Comparison of ENCODE assay signal across 8 cellular contexts in genomic region chr14:89954045-89955021, GRCh38. TPM values are rescaled to one million over a fixed set of nuclear protein-coding genes. Genes with fewer than 3 reads are reported as not detected.
A peak's percentile ranks its signal among the peaks of the same experiment; 100 is the strongest.
DNase-seq lines count a peak whose midpoint lies in the region; ATAC-seq and TF ChIP-seq lines count a peak whose summit lies in the region.

Gene EFCAB11, minus strand, starts transcription at chr14:89954730. Its CDS starts 70 bp downstream, at chr14:89954660.

- H3K27me3 Mint-ChIP-seq in CD14-positive monocyte (ENCODE audit: low read depth in 3 of 3), result peaks cover 0 to 3% (median 0%) of the 10 kb centered on the region in 3 donors
- no peaks in the 10 kb centered on the region for H3K27me3 Mint-ChIP-seq in dendritic cell treated with granulocyte-macrophage colony-stimulating factor and Interleukin-4, amounts not matched to agents 40 ng/mL and 50 ng/mL, for 4 days

- H3K27ac Mint-ChIP-seq in CD14-positive monocyte, result peak within 1 kb of the TSS; percentile 92 to 97 (median 96)
- H3K27ac Mint-ChIP-seq in dendritic cell treated with granulocyte-macrophage colony-stimulating factor and Interleukin-4, amounts not matched to agents 40 ng/mL and 50 ng/mL, for 4 days, result peak within 1 kb of the TSS; percentile 81

- H3K4me3 ChIP-seq in left lung, result peak within 1 kb of the TSS; percentile 71 to 76

- TF ChIP-seq CTCF in CD14-positive monocyte (IDR thresholded peaks at IDR 0.05) (no peak), left lung (IDR thresholded peaks at IDR 0.05) (no peak)

- DNase-seq in CD14-positive monocyte (ENCODE audit: low spot score), result peak; percentile 95
- DNase-seq in NCI-H748 (lab: John Stamatoyannopoulos, UW; ENCODE audit: unreplicated experiment), result peak; percentile 100
- DNase-seq in activated CD4-positive, alpha-beta T cell treated with anti-CD3 and anti-CD28 coated beads, Interleukin-2, amount 50 U/mL, for 4 hours, result peak; percentile 91 to 92
- peak; percentile 95 to 97 for DNase-seq in left lung
- peak; percentile 86 to 87 for DNase-seq in stimulated activated CD4-positive, alpha-beta T cell treated with anti-CD3 and anti-CD28 coated beads, Interleukin-2, amount 100 ng/mL, for 48 hours

- no peaks in the 10 kb centered on the region for H3K9me3 ChIP-seq in left lung

- intact Hi-C loops in CD14-positive monocyte (cut with micrococcal nuclease) (loop anchor here (5.0 to 10.0 kb wide), 8 partner anchors 110 to 1110 kb away; partner anchors contain the start of genes PSMC1 (in 2 of the 2), CALM1 (in 1 of the 2), FOXN3 (in 1 of the 2) and KCNK13 (in 1 of the 2)), left lung (cut with DNase I) (no loop called here)
- intact Hi-C loops in dendritic cell treated with granulocyte-macrophage colony-stimulating factor and Interleukin-4, amounts not matched to agents 40 ng/mL and 50 ng/mL, for 4 days (cut with micrococcal nuclease), result loop anchor here (5.0 kb wide), 2 partner anchors 378 to 443 kb away; partner anchors contain the start of genes CALM1 and NRDE2

- H3K9me3 Mint-ChIP-seq in CD14-positive monocyte, result peaks cover 0 to 7% (median 0%) of the 10 kb centered on the region in 7 donors
- no peaks in the 10 kb centered on the region for H3K9me3 Mint-ChIP-seq in dendritic cell treated with granulocyte-macrophage colony-stimulating factor and Interleukin-4, amounts not matched to agents 40 ng/mL and 50 ng/mL, for 4 days

- peaks cover 0 to 9% of the 10 kb centered on the region in 2 donors for H3K36me3 ChIP-seq in left lung

- peak within 1 kb of the TSS; percentile 85 to 95 for H3K27ac ChIP-seq in left lung

- peak within 1 kb of the TSS; percentile 96 to 100 for H3K4me3 Mint-ChIP-seq in CD14-positive monocyte
- peak within 1 kb of the TSS; percentile 97 for H3K4me3 Mint-ChIP-seq in dendritic cell treated with granulocyte-macrophage colony-stimulating factor and Interleukin-4, amounts not matched to agents 40 ng/mL and 50 ng/mL, for 4 days

- H3K27me3 ChIP-seq in left lung, result peaks cover 0 to 4% of the 10 kb centered on the region in 2 donors

- H3K36me3 Mint-ChIP-seq in CD14-positive monocyte, result peaks cover 22 to 24% of the 10 kb centered on the region in 2 donors
- peaks cover 39% of the 10 kb centered on the region for H3K36me3 Mint-ChIP-seq in dendritic cell treated with granulocyte-macrophage colony-stimulating factor and Interleukin-4, amounts not matched to agents 40 ng/mL and 50 ng/mL, for 4 days (ENCODE audit: low read depth)

- peak; percentile 76 for ATAC-seq in GM19372 (IDR thresholded peaks at IDR 0.05; ENCODE audit: low read depth, unreplicated experiment)
- peak; percentile 79 for ATAC-seq in HG03558 (IDR thresholded peaks at IDR 0.05; ENCODE audit: extremely low read depth, unreplicated experiment)
- peak; percentile 92 for ATAC-seq in left lung

- H3K4me1 Mint-ChIP-seq in CD14-positive monocyte, result peaks cover 31% of the 10 kb centered on the region
- peaks cover 33% of the 10 kb centered on the region for H3K4me1 Mint-ChIP-seq in dendritic cell treated with granulocyte-macrophage colony-stimulating factor and Interleukin-4, amounts not matched to agents 40 ng/mL and 50 ng/mL, for 4 days (ENCODE audit: low read depth)

- H3K4me1 ChIP-seq in left lung, result peaks cover 0 to 22% of the 10 kb centered on the region in 2 donors

RNA-seq across cellular contexts. Expression of gene EFCAB11, which starts in this region (rescaled TPM):
- 1 to 10 TPM; 2.0 to 4.3 TPM for polyA plus RNA-seq in CD14-positive monocyte
- 1 to 10 TPM; 5.3 to 5.4 TPM for total RNA-seq in left lung

Comparison
In these comparisons a context has a peak if more than half of its experiments do, and no peak if none do; other contexts are left out.
1. Peak in every context shown above with its lines: DNase-seq, ATAC-seq, H3K4me3 ChIP-seq and H3K27ac ChIP-seq.
2. intact Hi-C loops: an anchor here in CD14-positive monocyte (5.0 to 10.0 kb wide) and dendritic cell treated with granulocyte-macrophage colony-stimulating factor and Interleukin-4, amounts not matched to agents 40 ng/mL and 50 ng/mL, for 4 days (5.0 kb wide); none called in left lung.